12 cellular contexts compared by ENCODE assay signal in genomic region chr16:87930456-87930855, GRCh38. TPM values are rescaled to one million over a fixed set of nuclear protein-coding genes. Genes with fewer than 3 reads are reported as not detected.
DNase-seq lines count a peak whose midpoint lies in the region; ATAC-seq, FAIRE-seq and TF ChIP-seq lines count a peak whose summit lies in the region.
"Had no signal": no experiment of that assay in that cellular context is flagged by ENCODE, and none has a peak within 500 bp of the region (broad histone marks: within the 10 kb centered on the region; RNA-seq: fewer than 3 reads in every experiment).

No MANE protein-coding gene starts in this region.

- TF ChIP-seq EP300 in A549 (IDR thresholded peaks at IDR 0.05): no peak

- FAIRE-seq in A549 (lab: Jason Lieb, UNC): no peak

- no peak overlapping the region for H3K4me3 ChIP-seq in A549
- H3K4me3 ChIP-seq in fibroblast of the aortic adventitia (ENCODE audit: low read depth, low read length): no peak overlapping the region
- H3K4me3 ChIP-seq: lung had no signal

- no peaks in the 10 kb centered on the region; the same call in 2 of the 3 replicates for H3K9me3 ChIP-seq in A549

- H3K27ac ChIP-seq in A549: no peak overlapping the region

- H3K4me2 ChIP-seq in A549: no peak overlapping the region

- TF ChIP-seq RAD21 in A549 (conservative IDR thresholded peaks at IDR 0.05 in 1 of 2, IDR thresholded peaks at IDR 0.05 in 1 of 2): peak in 1 of 2 experiments; percentile 42; a peak in 2 of 5 replicates

- TF ChIP-seq POLR2A in A549 (IDR thresholded peaks at IDR 0.05; ENCODE audit: low read length): no peak

- no peaks in the 10 kb centered on the region for H3K4me1 ChIP-seq in A549

- ATAC-seq in A549: peak; percentile 54 to 78; a peak in 4 of 6 replicates
- ATAC-seq in HG03196 (IDR thresholded peaks at IDR 0.05; ENCODE audit: unreplicated experiment): no peak
- ATAC-seq in GM19463 (IDR thresholded peaks at IDR 0.05; ENCODE audit: unreplicated experiment): no peak

- POLR2A ChIA-PET in A549 (lab: Yijun Ruan, JAX): no interaction called here

- CTCF ChIA-PET in A549 (lab: Yijun Ruan, JAX): interaction anchor here (1.0 to 1.1 kb wide), 2 partner anchors 8 to 22 kb away, joined by 3 to 4 read pairs; no protein-coding TSS in a partner anchor

- TF ChIP-seq CTCF in A549 (IDR thresholded peaks at IDR 0.05): 0 out of 3 replicates have a peak, but pooled peaks have one; percentile 10
- peak; percentile 42 for TF ChIP-seq CTCF in fibroblast of the aortic adventitia (IDR thresholded peaks at IDR 0.05; ENCODE audit: insufficient read depth, low read length)

- DNase-seq in A549 (ENCODE audit: low read depth in 1 of 2, low spot score in 1 of 2) (no peak), GM03348 (ENCODE audit: low spot score) (peak; percentile 69), OCI-M1 (lab: John Stamatoyannopoulos, UW) (peak; percentile 60), fibroblast of the aortic adventitia (ENCODE audit: low read depth) (no peak), foreskin melanocyte (no peak)
- no peak for DNase-seq in activated CD4-positive, CD25-positive, alpha-beta regulatory T cell treated with anti-CD3 and anti-CD28 coated beads, Interleukin-2, amount 50 U/mL, for 72 hours
- DNase-seq: activated CD8-positive, alpha-beta memory T cell treated with anti-CD3 and anti-CD28 coated beads, Interleukin-2, amount 50 U/mL, for 48 hours; DMS79 treated with DMSO at 0.1 percent for 48 hours; effector CD8-positive, alpha-beta T cell had no signal

- WGBS in A549 (ENCODE audit: missing lambda C conversion rate): 63% methylated on average over 10 of the region's 11 CpGs

TF ChIP-seq in A549, 52 proteins besides CTCF, POLR2A, EP300 and RAD21:
- TF ChIP-seq PHF8 (IDR thresholded peaks at IDR 0.05; ENCODE audit: borderline replicate concordance, low read depth) (no peak), FOSB (CRISPR knock-in tag; IDR thresholded peaks at IDR 0.05) (no peak), ZSCAN20 (CRISPR knock-in tag; IDR thresholded peaks at IDR 0.05) (no peak)

RNA-seq across cellular contexts. Expression of gene CA5A, which starts 5.9 kb away (rescaled TPM):
- polyA plus RNA-seq in A549 (2011; rRNA removed): not detected in 2 replicates
- not detected in 2 replicates for polyA plus RNA-seq in A549 (2012; cell fraction: cytosol; rRNA removed)
- polyA plus RNA-seq in A549 (2012; cell fraction: nucleus; rRNA removed): not detected in 2 replicates
- polyA plus RNA-seq in A549 (2017; fragmentation: RNase III; extraction: RNeasy Plus Mini Kit Qiagen cat#74134 plus additional on column Dnase treatment): not detected in 3 replicates
- not detected in 2 replicates for polyA minus RNA-seq in A549 (2011; rRNA and poly(A)+ RNA removed)
- not detected in 2 replicates for total RNA-seq in fibroblast of the aortic adventitia (ENCODE audit: low replicate concordance)

RNA-seq across cellular contexts. Expression of gene BANP, which starts 20.8 kb away (rescaled TPM):
- 17.1 and 18.1 TPM in 2 replicates for polyA plus RNA-seq in A549 (2011; rRNA removed)
- 26.4 and 27.3 TPM in 2 replicates for polyA plus RNA-seq in A549 (2012; cell fraction: cytosol; rRNA removed)
- polyA plus RNA-seq in A549 (2012; cell fraction: nucleus; rRNA removed): 52.3 and 59.7 TPM in 2 replicates
- polyA plus RNA-seq in A549 (2017; fragmentation: RNase III; extraction: RNeasy Plus Mini Kit Qiagen cat#74134 plus additional on column Dnase treatment): 13.6 to 17.2 TPM (median 16.5 TPM) in 3 replicates
- 30.8 and 44.8 TPM in 2 replicates for polyA minus RNA-seq in A549 (2011; rRNA and poly(A)+ RNA removed)
- 15.5 and 30.4 TPM in 2 replicates for total RNA-seq in fibroblast of the aortic adventitia (ENCODE audit: low replicate concordance)

Comparison
In these comparisons a context has a peak if more than half of its experiments do, and no peak if none do; other contexts are left out.
1. ATAC-seq: peak in A549 (2 of 2); none in HG03196 (single experiment) and GM19463 (single experiment).
2. DNase-seq: peak in GM03348 (single experiment) and OCI-M1 (single experiment); none in A549 (0 of 2), fibroblast of the aortic adventitia (single experiment), foreskin melanocyte (single experiment) and activated CD4-positive, CD25-positive, alpha-beta regulatory T cell treated with anti-CD3 and anti-CD28 coated beads, Interleukin-2, amount 50 U/mL, for 72 hours (single experiment).